ENCODE assay signal across 39 cellular contexts in genomic region chr12:34361721-34362316, GRCh38.
"Had no signal": no experiment of that assay in that cellular context is flagged by ENCODE, and none has a peak within 500 bp of the region (broad histone marks: within the 10 kb centered on the region; RNA-seq: fewer than 3 reads in every experiment).

No MANE protein-coding gene starts in this region.

- H3K4me1 Mint-ChIP-seq: activated naive CD4-positive, alpha-beta T cell treated with anti-CD3 and anti-CD28 coated beads, Interleukin-2, amount 10 ng/mL, durations not matched to agents 7 days and 5 days; activated naive CD4-positive, alpha-beta T cell treated with anti-CD3 and anti-CD28 coated beads, Interleukin-2, amount 50 U/mL, for 24 hours; activated naive CD8-positive, alpha-beta T cell treated with anti-CD3 and anti-CD28 coated beads for 36 hours; activated naive CD8-positive, alpha-beta T cell treated with anti-CD3 and anti-CD28 coated beads, Interleukin-2, amount 10 ng/mL, durations not matched to agents 7 days and 5 days; activated naive CD8-positive, alpha-beta T cell treated with anti-CD3 and anti-CD28 coated beads, Interleukin-2, amount 50 U/mL, for 24 hours; activated T-helper 17 cell treated with anti-CD3 and anti-CD28 coated beads, Interleukin-2, amount 50 U/mL, for 72 hours; brain; central memory CD8-positive, alpha-beta T cell had no signal

- H3K36me3 Mint-ChIP-seq: activated naive CD4-positive, alpha-beta T cell treated with anti-CD3 and anti-CD28 coated beads, Interleukin-2, amount 10 ng/mL, durations not matched to agents 7 days and 5 days; activated naive CD4-positive, alpha-beta T cell treated with anti-CD3 and anti-CD28 coated beads, Interleukin-2, amount 50 U/mL, for 24 hours; activated naive CD8-positive, alpha-beta T cell; activated naive CD8-positive, alpha-beta T cell treated with anti-CD3 and anti-CD28 coated beads, Interleukin-2, amount 10 ng/mL, durations not matched to agents 7 days and 5 days; brain had no signal

- H3K27me3 Mint-ChIP-seq: activated naive CD4-positive, alpha-beta T cell treated with anti-CD3 and anti-CD28 coated beads, Interleukin-2, amount 10 ng/mL, durations not matched to agents 7 days and 5 days; activated naive CD4-positive, alpha-beta T cell treated with anti-CD3 and anti-CD28 coated beads, Interleukin-2, amount 50 U/mL, for 24 hours; activated naive CD8-positive, alpha-beta T cell; activated naive CD8-positive, alpha-beta T cell treated with anti-CD3 and anti-CD28 coated beads for 36 hours; activated naive CD8-positive, alpha-beta T cell treated with anti-CD3 and anti-CD28 coated beads, Interleukin-2, amount 10 ng/mL, durations not matched to agents 7 days and 5 days; activated naive CD8-positive, alpha-beta T cell treated with anti-CD3 and anti-CD28 coated beads, Interleukin-2, amount 50 U/mL, for 24 hours; activated T-cell treated with anti-CD3 and anti-CD28 coated beads, Interleukin-2, amount 50 U/mL, for 24 hours; activated T-helper 17 cell treated with anti-CD3 and anti-CD28 coated beads, Interleukin-2, amount 50 U/mL, for 72 hours; central memory CD8-positive, alpha-beta T cell had no signal

- ATAC-seq: activated naive CD4-positive, alpha-beta T cell treated with anti-CD3 and anti-CD28 coated beads, Interleukin-2, amount 50 U/mL, for 72 hours; activated naive CD8-positive, alpha-beta T cell treated with anti-CD3 and anti-CD28 coated beads, Interleukin-2, amount 50 U/mL, for 24 hours; activated T-cell treated with anti-CD3 and anti-CD28 coated beads, Interleukin-2, amount 50 U/mL, for 4 hours; activated T-cell treated with anti-CD3 and anti-CD28 coated beads, Interleukin-2, amount 50 U/mL, for 72 hours; activated T-helper 17 cell treated with anti-CD3 and anti-CD28 coated beads, Interleukin-2, amount 50 U/mL, for 72 hours; body of pancreas had no signal

- H3K4me3 Mint-ChIP-seq: activated naive CD4-positive, alpha-beta T cell treated with anti-CD3 and anti-CD28 coated beads for 36 hours; activated naive CD4-positive, alpha-beta T cell treated with anti-CD3 and anti-CD28 coated beads, Interleukin-2, amount 10 ng/mL, durations not matched to agents 7 days and 5 days; activated naive CD4-positive, alpha-beta T cell treated with anti-CD3 and anti-CD28 coated beads, Interleukin-2, amount 50 U/mL, for 24 hours; activated naive CD8-positive, alpha-beta T cell; activated naive CD8-positive, alpha-beta T cell treated with anti-CD3 and anti-CD28 coated beads for 36 hours; activated naive CD8-positive, alpha-beta T cell treated with anti-CD3 and anti-CD28 coated beads, Interleukin-2, amount 10 ng/mL, durations not matched to agents 7 days and 5 days; activated naive CD8-positive, alpha-beta T cell treated with anti-CD3 and anti-CD28 coated beads, Interleukin-2, amount 50 U/mL, for 24 hours; activated T-cell treated with anti-CD3 and anti-CD28 coated beads, Interleukin-2, amount 50 U/mL, for 24 hours; activated T-cell treated with anti-CD3 and anti-CD28 coated beads, Interleukin-2, amount 50 U/mL, for 4 hours; activated T-cell treated with anti-CD3 and anti-CD28 coated beads, Interleukin-2, amount 50 U/mL, for 72 hours; activated T-helper 1 cell treated with anti-CD3 and anti-CD28 coated beads, Interleukin-12 subunit alpha, Interleukin-12 subunit beta, Interleukin-2, Interleukin-4 antibody, amounts not matched to agents 30 ng/mL and 10 ng/mL and 1 ng/mL, durations not matched to agents 14 hours and 24 hours and 36 hours; activated T-helper 17 cell treated with anti-CD3 and anti-CD28 coated beads, Interleukin-2, amount 50 U/mL, for 72 hours; brain; central memory CD8-positive, alpha-beta T cell had no signal

- H3K27ac Mint-ChIP-seq: activated naive CD4-positive, alpha-beta T cell treated with anti-CD3 and anti-CD28 coated beads for 36 hours; activated naive CD4-positive, alpha-beta T cell treated with anti-CD3 and anti-CD28 coated beads, Interleukin-2, amount 10 ng/mL, durations not matched to agents 7 days and 5 days; activated naive CD4-positive, alpha-beta T cell treated with anti-CD3 and anti-CD28 coated beads, Interleukin-2, amount 50 U/mL, for 24 hours; activated naive CD4-positive, alpha-beta T cell treated with anti-CD3 and anti-CD28 coated beads, Interleukin-2, amount 50 U/mL, for 72 hours; activated naive CD8-positive, alpha-beta T cell; activated naive CD8-positive, alpha-beta T cell treated with anti-CD3 and anti-CD28 coated beads for 36 hours; activated naive CD8-positive, alpha-beta T cell treated with anti-CD3 and anti-CD28 coated beads, Interleukin-2, amount 10 ng/mL, durations not matched to agents 7 days and 5 days; activated naive CD8-positive, alpha-beta T cell treated with anti-CD3 and anti-CD28 coated beads, Interleukin-2, amount 50 U/mL, for 24 hours; activated T-cell treated with anti-CD3 and anti-CD28 coated beads, Interleukin-2, amount 50 U/mL, for 24 hours; activated T-cell treated with anti-CD3 and anti-CD28 coated beads, Interleukin-2, amount 50 U/mL, for 72 hours; activated T-helper 1 cell treated with anti-CD3 and anti-CD28 coated beads, Interleukin-12 subunit alpha, Interleukin-12 subunit beta, Interleukin-2, Interleukin-4 antibody, amounts not matched to agents 30 ng/mL and 10 ng/mL and 1 ng/mL, durations not matched to agents 14 hours and 24 hours and 36 hours; activated T-helper 17 cell treated with anti-CD3 and anti-CD28 coated beads, Interleukin-2, amount 50 U/mL, for 72 hours; activated T-helper 2 cell treated with anti-CD3 and anti-CD28 coated beads, Interferon-gamma antibody, Interleukin-2, Interleukin-4, amounts not matched to agents 10 μg/mL and 5 μg/mL and 100 μg/mL, durations not matched to agents 14 hours and 24 hours and 36 hours; brain had no signal

- H3K9me3 Mint-ChIP-seq: activated naive CD4-positive, alpha-beta T cell treated with anti-CD3 and anti-CD28 coated beads, Interleukin-2, amount 50 U/mL, for 24 hours; activated T-helper 17 cell treated with anti-CD3 and anti-CD28 coated beads, Interleukin-2, amount 50 U/mL, for 72 hours had no signal

- DNase-seq: activated effector memory CD4-positive, alpha-beta T cell treated with anti-CD3 and anti-CD28 coated beads, Interleukin-2, amount 50 U/mL, for 16 hours; activated effector memory CD4-positive, alpha-beta T cell treated with Interleukin-2 at 50 U/mL for 16 hours; activated gamma-delta T cell; activated gamma-delta T cell treated with Interleukin-2 at 50 U/mL for 16 hours; activated naive CD4-positive, alpha-beta T cell; activated naive CD4-positive, alpha-beta T cell treated with anti-CD3 and anti-CD28 coated beads for 36 hours; activated naive CD4-positive, alpha-beta T cell treated with anti-CD3 and anti-CD28 coated beads, Interleukin-2, amount 10 ng/mL, durations not matched to agents 7 days and 5 days; activated naive CD4-positive, alpha-beta T cell treated with anti-CD3 and anti-CD28 coated beads, Interleukin-2, amount 50 U/mL, for 16 hours; activated naive CD4-positive, alpha-beta T cell treated with Interleukin-2 at 50 U/mL for 16 hours; activated naive CD8-positive, alpha-beta T cell treated with anti-CD3 and anti-CD28 coated beads for 36 hours; activated naive CD8-positive, alpha-beta T cell treated with anti-CD3 and anti-CD28 coated beads, Interleukin-2, amount 10 ng/mL, durations not matched to agents 7 days and 5 days; activated naive CD8-positive, alpha-beta T cell treated with anti-CD3 and anti-CD28 coated beads, Interleukin-2, amount 50 U/mL, for 24 hours; activated T-cell treated with anti-CD3 and anti-CD28 coated beads, Interleukin-2, amount 50 U/mL, for 1 hour; activated T-cell treated with anti-CD3 and anti-CD28 coated beads, Interleukin-2, amount 50 U/mL, for 24 hours; activated T-cell treated with anti-CD3 and anti-CD28 coated beads, Interleukin-2, amount 50 U/mL, for 4 hours; activated T-cell treated with anti-CD3 and anti-CD28 coated beads, Interleukin-2, amount 50 U/mL, for 48 hours; activated T-cell treated with anti-CD3 and anti-CD28 coated beads, Interleukin-2, amount 50 U/mL, for 72 hours; adrenal gland; amniotic stem cell; amygdala; anterior cingulate cortex; body of pancreas; brain microvascular endothelial cell; caudate nucleus; central memory CD4-positive, alpha-beta T cell; cerebellar nuclear complex had no signal

- H3K27ac ChIP-seq: adrenal gland, ascending aorta, body of pancreas, brain microvascular endothelial cell, breast epithelium, cardiac muscle cell had no signal

- H3K36me3 ChIP-seq: adrenal gland, ascending aorta, brain microvascular endothelial cell, breast epithelium, cardiac muscle cell had no signal

- H3K27me3 ChIP-seq: adrenal gland, ascending aorta, body of pancreas, brain microvascular endothelial cell, cardiac muscle cell had no signal

- H3K4me3 ChIP-seq: adrenal gland, ascending aorta, body of pancreas, breast epithelium, cardiac muscle cell had no signal

- FAIRE-seq: astrocyte, bronchial epithelial cell had no signal

- H3K4me1 ChIP-seq: adrenal gland, ascending aorta, body of pancreas, breast epithelium had no signal

- H3K9me3 ChIP-seq: adrenal gland had no signal
